ENCODE assay signal across 15 cellular contexts in the genomic region with DNA sequence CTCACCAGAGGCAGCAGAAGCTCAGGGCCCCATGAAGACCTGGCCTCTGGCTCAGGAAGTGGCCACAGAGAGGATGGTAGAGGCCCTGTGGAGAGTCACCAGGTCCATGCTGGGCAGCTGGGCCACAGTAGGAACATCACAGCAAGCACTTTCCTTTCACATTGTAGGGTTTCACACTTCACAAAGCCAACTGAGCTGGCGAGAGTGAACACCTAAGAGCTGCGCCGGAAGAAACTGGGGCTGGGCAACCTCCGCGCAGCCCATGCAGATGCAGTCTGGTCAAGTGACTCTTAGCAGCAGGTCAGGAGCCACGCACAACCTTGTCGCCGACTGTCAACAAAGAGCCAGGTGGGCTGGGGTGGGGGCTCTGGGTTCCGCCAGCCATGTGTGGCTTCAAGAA. TPM values are rescaled to one million over a fixed set of nuclear protein-coding genes. Genes with fewer than 3 reads are reported as not detected.
"Had no signal": no experiment of that assay in that cellular context is flagged by ENCODE, and none has a peak within 500 bp of the region (broad histone marks: within the 10 kb centered on the region; RNA-seq: fewer than 3 reads in every experiment).

No MANE protein-coding gene starts in this region.

- H3K9me3 ChIP-seq: body of pancreas, gastroesophageal sphincter had no signal

- H3K79me2 ChIP-seq: parathyroid adenoma had no signal

- DNase-seq: activated B cell treated with CpG ODN at 0.5 μM for 24 hours; activated CD8-positive, alpha-beta memory T cell treated with anti-CD3 and anti-CD28 coated beads, Interleukin-2, amount 50 U/mL, for 4 hours; activated T-cell treated with anti-CD3 and anti-CD28 coated beads, Interleukin-2, amount 50 U/mL, for 72 hours; amniotic stem cell; body of pancreas; effector memory CD4-positive, alpha-beta T cell; mesenchymal stem cell; retina had no signal

- H3K27me3 ChIP-seq: body of pancreas, gastroesophageal sphincter, neural progenitor cell had no signal

- H3K4me3 ChIP-seq: body of pancreas, gastroesophageal sphincter, neural progenitor cell had no signal

- ATAC-seq: body of pancreas, gastroesophageal sphincter, left ventricle myocardium superior had no signal

- H3K9ac ChIP-seq: neural progenitor cell, parathyroid adenoma had no signal

- H3K36me3 ChIP-seq: neural progenitor cell had no signal

- H3K4me2 ChIP-seq: neural progenitor cell had no signal

- H3K4me1 ChIP-seq: body of pancreas, gastroesophageal sphincter, neural progenitor cell, parathyroid adenoma had no signal

- H3K27ac ChIP-seq: body of pancreas, gastroesophageal sphincter, neural progenitor cell, parathyroid adenoma had no signal

- H2AFZ ChIP-seq: neural progenitor cell, parathyroid adenoma had no signal

RNA-seq across cellular contexts. Expression of gene UCN2, which starts 44.3 kb away (rescaled TPM):
- total RNA-seq: activated B cell treated with CpG ODN at 0.5 μM for 24 hours; activated CD4-positive, alpha-beta T cell treated with anti-CD3 and anti-CD28 coated beads, Interleukin-2, amount 10 ng/mL, durations not matched to agents 24 days and 14 days; activated T-cell treated with anti-CD3 and anti-CD28 coated beads, Interleukin-2, amount 50 U/mL, for 72 hours; body of pancreas; kidney; skeletal muscle tissue had no signal
